9 cellular contexts compared by ENCODE assay signal in the genomic region with DNA sequence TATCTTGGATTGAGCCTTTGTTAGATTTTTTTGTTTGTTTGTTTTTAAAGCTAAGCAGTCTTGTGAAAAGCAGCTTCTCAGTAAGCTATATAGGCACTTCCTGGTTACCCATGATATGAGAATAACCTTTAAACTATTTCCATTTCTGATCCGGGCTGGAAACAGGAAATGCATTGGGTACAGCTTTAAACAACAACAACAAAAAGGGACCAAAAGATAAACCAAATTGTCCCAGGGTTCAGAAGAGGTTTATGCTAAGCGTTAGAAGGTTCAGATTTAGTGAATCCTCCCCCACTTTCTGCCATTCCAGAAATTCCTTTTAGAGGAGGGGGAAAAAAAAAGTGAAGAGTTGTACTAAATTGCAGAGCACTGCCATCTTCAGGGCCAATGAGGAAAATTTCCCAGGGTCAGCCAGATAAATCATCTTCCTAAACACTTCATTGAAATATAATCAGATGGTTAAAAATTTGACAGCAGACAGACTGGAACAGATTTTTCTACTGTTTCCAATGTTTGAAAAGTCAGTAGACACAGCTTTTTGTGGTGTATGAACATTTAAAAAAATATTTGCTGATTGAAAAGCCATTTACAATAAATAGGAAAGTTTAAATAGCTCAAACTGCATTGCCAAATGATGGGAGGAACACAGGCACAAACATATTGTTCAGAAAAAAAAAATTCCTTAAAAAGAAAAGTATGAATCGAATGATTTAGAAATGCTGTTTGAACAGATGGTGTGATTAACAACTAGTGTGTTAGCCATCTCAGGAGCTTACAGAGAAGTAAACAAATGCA.
DNase-seq lines count a peak whose midpoint lies in the region; ATAC-seq, FAIRE-seq and TF ChIP-seq lines count a peak whose summit lies in the region.
"Had no signal": no experiment of that assay in that cellular context is flagged by ENCODE, and none has a peak within 500 bp of the region (broad histone marks: within the 10 kb centered on the region; RNA-seq: fewer than 3 reads in every experiment).

No MANE protein-coding gene starts in this region.

- no peak overlapping the region for H3K4me3 ChIP-seq in HUES64 (ENCODE audit: low read length)
- no peak overlapping the region for H3K4me3 ChIP-seq in RWPE2 (ENCODE audit: severe bottlenecking)
- H3K4me3 ChIP-seq in neural cell (ENCODE audit: low read length) = no peak overlapping the region

- H3K4me1 ChIP-seq in HUES64 (ENCODE audit: insufficient read depth, low read length) (peaks cover 3% of the 10 kb centered on the region; the same call in 1 of the 2 replicates), RWPE2 (ENCODE audit: insufficient read depth, poor library complexity, severe bottlenecking) (peaks cover 7% of the 10 kb centered on the region)

- TF ChIP-seq EP300 in neural cell (conservative IDR thresholded peaks at IDR 0.05; ENCODE audit: poor library complexity, severe bottlenecking) = no peak

- peak; percentile 56 for ATAC-seq in RWPE2 (ENCODE audit: low read depth)
- ATAC-seq in GM21786 (IDR thresholded peaks at IDR 0.05; ENCODE audit: unreplicated experiment) = no peak

- DNase-seq in D721Med (ENCODE audit: insufficient read length, low spot score) (no peak), RWPE2 (ENCODE audit: low spot score) (no peak), fibroblast of gingiva (ENCODE audit: low read depth) (peak; percentile 88), T-helper 9 cell (no peak), T-helper 1 cell (no peak)
- DNase-seq: activated B cell treated with CpG ODN at 0.5 μM for 24 hours had no signal

- no peak overlapping the region for H2AFZ ChIP-seq in neural cell (ENCODE audit: low read depth, low read length)

- H3K9me2 ChIP-seq in neural cell (ENCODE audit: insufficient read depth, low read length) = no peaks in the 10 kb centered on the region

- H3K27ac ChIP-seq in HUES64 (ENCODE audit: low read depth, low read length) = peak overlapping the region; percentile 84
- H3K27ac ChIP-seq in RWPE2 (ENCODE audit: poor library complexity, severe bottlenecking) = no peak overlapping the region
- no peak overlapping the region for H3K27ac ChIP-seq in neural cell (ENCODE audit: low read length)

- H3F3A ChIP-seq in neural cell (ENCODE audit: insufficient read depth, low read length, poor library complexity, severe bottlenecking) = no peaks in the 10 kb centered on the region

- FAIRE-seq in D721Med (lab: Jason Lieb, UNC) = no peak

- H3K4me2 ChIP-seq in neural cell (ENCODE audit: low read length) = no peak overlapping the region

- H3K9me3 ChIP-seq in HUES64 (ENCODE audit: insufficient read depth, low read depth, low read length) (no peaks in the 10 kb centered on the region), RWPE2 (ENCODE audit: severe bottlenecking) (no peaks in the 10 kb centered on the region), neural cell (ENCODE audit: low read length) (no peaks in the 10 kb centered on the region)

- H3K27me3 ChIP-seq in HUES64 (ENCODE audit: insufficient read depth, low read length) = no peaks in the 10 kb centered on the region
- no peaks in the 10 kb centered on the region for H3K27me3 ChIP-seq in RWPE2 (ENCODE audit: insufficient read depth, poor library complexity, severe bottlenecking)
- no peaks in the 10 kb centered on the region for H3K27me3 ChIP-seq in neural cell (ENCODE audit: insufficient read depth, low read depth, low read length)

- H3K36me3 ChIP-seq in HUES64 (ENCODE audit: insufficient read depth, low read length) (no peaks in the 10 kb centered on the region), RWPE2 (ENCODE audit: low read depth) (no peaks in the 10 kb centered on the region), neural cell (ENCODE audit: insufficient read depth, low read length) (no peaks in the 10 kb centered on the region)

- H4K20me1 ChIP-seq in neural cell (ENCODE audit: insufficient read depth) = no peaks in the 10 kb centered on the region

- H3K9ac ChIP-seq in HUES64 (ENCODE audit: low read depth, low read length) (peak overlapping the region; percentile 25), neural cell (ENCODE audit: low read length) (no peak overlapping the region)

- no peaks in the 10 kb centered on the region for H3K79me2 ChIP-seq in neural cell (replicated peaks; ENCODE audit: insufficient read depth, low read length)

- 34% methylated on average over 2 of the region's 3 CpGs for WGBS in HUES64

- TF ChIP-seq CTCF in D721Med (IDR thresholded peaks at IDR 0.05; ENCODE audit: insufficient read depth, missing control alignments) (peak; percentile 77), RWPE2 (IDR thresholded peaks at IDR 0.05; ENCODE audit: poor library complexity, severe bottlenecking) (peak; percentile 87), neural cell (IDR thresholded peaks at IDR 0.05; ENCODE audit: poor library complexity, severe bottlenecking) (peak; percentile 75)

- peak; percentile 78 for TF ChIP-seq RAD21 in neural cell (conservative IDR thresholded peaks at IDR 0.05)

TF ChIP-seq in neural cell, 6 proteins besides CTCF, POLR2A, EP300 and RAD21:
- TF ChIP-seq EZH2 (IDR thresholded peaks at IDR 0.05; ENCODE audit: borderline replicate concordance, insufficient read depth, low read length, poor library complexity, severe bottlenecking) (no peak), POLR2AphosphoS5 (IDR thresholded peaks at IDR 0.05) (no peak), TAF1 (IDR thresholded peaks at IDR 0.05; ENCODE audit: low read depth) (no peak), SMC3 (conservative IDR thresholded peaks at IDR 0.05; ENCODE audit: poor library complexity) (peak; percentile 72), REST (IDR thresholded peaks at IDR 0.05; ENCODE audit: borderline replicate concordance) (no peak)
